Comparison of ENCODE assay signal across 1 cellular context in genomic region chr2:42787424-42787787, GRCh38.
TF ChIP-seq lines count a peak whose summit lies in the region.

No MANE protein-coding gene starts in this region.

TF ChIP-seq in HepG2, 621 proteins besides CTCF, POLR2A, EP300 and RAD21 (continued from another document):
- TF ChIP-seq ZFP62 (CRISPR knock-in tag; IDR thresholded peaks at IDR 0.05) = no peak
- TF ChIP-seq STAT6 (CRISPR knock-in tag; IDR thresholded peaks at IDR 0.05; ENCODE audit: borderline replicate concordance) = no peak
- TF ChIP-seq HNF4A (CRISPR knock-in tag; IDR thresholded peaks at IDR 0.05) = no peak
- no peak for TF ChIP-seq ZNF543 (CRISPR knock-in tag; IDR thresholded peaks at IDR 0.05)
- no peak for TF ChIP-seq MXD1 (CRISPR knock-in tag; IDR thresholded peaks at IDR 0.05)
- no peak for TF ChIP-seq MTERF4 (CRISPR knock-in tag; IDR thresholded peaks at IDR 0.05)
- TF ChIP-seq PRDM4 (CRISPR knock-in tag; IDR thresholded peaks at IDR 0.05; ENCODE audit: borderline replicate concordance) = no peak
- TF ChIP-seq ZNF589 (CRISPR knock-in tag; conservative IDR thresholded peaks at IDR 0.05) = no peak
- TF ChIP-seq ZNF547 (CRISPR knock-in tag; IDR thresholded peaks at IDR 0.05) = no peak
- no peak for TF ChIP-seq SNAPC4 (CRISPR knock-in tag; IDR thresholded peaks at IDR 0.05)
- no peak for TF ChIP-seq NR2C2 (CRISPR knock-in tag; IDR thresholded peaks at IDR 0.05; ENCODE audit: borderline replicate concordance)
- 0 out of 2 replicates have a peak, but pooled peaks have one; percentile 31 for TF ChIP-seq NR2F6 (IDR thresholded peaks at IDR 0.05)
- 0 out of 2 replicates have a peak, but pooled peaks have one; percentile 4 for TF ChIP-seq NR2F6 (CRISPR knock-in tag; IDR thresholded peaks at IDR 0.05)
- TF ChIP-seq ZNF576 (CRISPR knock-in tag; IDR thresholded peaks at IDR 0.05) = no peak
- TF ChIP-seq ZSCAN9 (CRISPR knock-in tag; IDR thresholded peaks at IDR 0.05; ENCODE audit: borderline replicate concordance) = no peak
- TF ChIP-seq ZBTB42 (CRISPR knock-in tag; IDR thresholded peaks at IDR 0.05) = no peak
- TF ChIP-seq PATZ1 (CRISPR knock-in tag; IDR thresholded peaks at IDR 0.05) = peak; percentile 53; the same call in 1 of the 2 replicates
- no peak for TF ChIP-seq NPAS2 (CRISPR knock-in tag; IDR thresholded peaks at IDR 0.05; ENCODE audit: borderline replicate concordance)
- no peak for TF ChIP-seq ZBTB1 (CRISPR knock-in tag; IDR thresholded peaks at IDR 0.05; ENCODE audit: borderline replicate concordance)
- no peak for TF ChIP-seq SMAD9 (CRISPR knock-in tag; IDR thresholded peaks at IDR 0.05)
- no peak for TF ChIP-seq MED8 (CRISPR knock-in tag; IDR thresholded peaks at IDR 0.05; ENCODE audit: insufficient replicate concordance)
